Comparison of ENCODE assay signal across 8 cellular contexts in genomic region chr11:843086-843704, GRCh38. TPM values are rescaled to one million over a fixed set of nuclear protein-coding genes. Genes with fewer than 3 reads are reported as not detected.
DNase-seq lines count a peak whose midpoint lies in the region; ATAC-seq and TF ChIP-seq lines count a peak whose summit lies in the region.

No MANE protein-coding gene starts in this region.

- peak overlapping the region; percentile 8 for H3K27ac ChIP-seq in caudate nucleus (ENCODE audit: low read depth, low read length)

- H3K9me3 Mint-ChIP-seq in naive B cell, result no peaks in the 10 kb centered on the region

- H3K4me1 Mint-ChIP-seq in naive B cell, result peaks cover 21 to 30% (median 26%) of the 10 kb centered on the region in 3 donors

- peak; percentile 13 for TF ChIP-seq CTCF in GM12873 (IDR thresholded peaks at IDR 0.05; ENCODE audit: insufficient read depth, low read depth, low read length, missing control alignments)

- DNase-seq in caudate nucleus (lab: John Stamatoyannopoulos, UW), result no peak
- no peak for DNase-seq in naive B cell
- no peak for DNase-seq in stimulated activated CD4-positive, alpha-beta T cell treated with anti-CD3 and anti-CD28 coated beads, Interleukin-2, amount 100 ng/mL, for 48 hours
- DNase-seq in 8988T, result no peak
- DNase-seq in inferior parietal cortex (ENCODE audit: extremely low spot score), result no peak

- peaks cover 0 to 27% (median 6%) of the 10 kb centered on the region in 3 donors for H3K27me3 Mint-ChIP-seq in naive B cell

- no peaks in the 10 kb centered on the region for H3K36me3 Mint-ChIP-seq in naive B cell

- peak overlapping the region in 2 of 6 donors; percentile 73 to 86 for H3K27ac Mint-ChIP-seq in naive B cell

- peak; percentile 4 for ATAC-seq in HG03432 (IDR thresholded peaks at IDR 0.05; ENCODE audit: unreplicated experiment)
- peak in 1 of 2 donors; percentile 4 for ATAC-seq in naive B cell (ENCODE audit: low read depth in 2 of 2)
- ATAC-seq in HG03378 (IDR thresholded peaks at IDR 0.05; ENCODE audit: unreplicated experiment), result no peak

- peak overlapping the region; percentile 68 to 92 (median 84) for H3K4me3 Mint-ChIP-seq in naive B cell

RNA-seq across cellular contexts. Expression of gene TSPAN4, which starts 0.5 kb away (rescaled TPM):
- polyA plus RNA-seq in naive B cell (ENCODE audit: low read depth in 6 of 6), result 1 to 10 TPM in 5 of 6 donors, not detected in 1; 1.5 to 3.4 (median 2.8) TPM

RNA-seq across cellular contexts. Expression of gene POLR2L, which starts 0.9 kb away (rescaled TPM):
- polyA plus RNA-seq in naive B cell (ENCODE audit: low read depth in 6 of 6), result 10 to 100 TPM; 41.3 to 68.4 (median 55.9) TPM

RNA-seq across cellular contexts. Expression of gene CD151, which starts 10.4 kb away (rescaled TPM):
- 1 to 10 TPM; 1.2 to 5.8 (median 3.2) TPM for polyA plus RNA-seq in naive B cell (ENCODE audit: low read depth in 6 of 6)

RNA-seq across cellular contexts. Expression of gene CRACR2B, which starts 15.5 kb away (rescaled TPM):
- under 1 TPM in 3 of 6 donors, not detected in 3; 0.41 to 1.00 (median 0.55) TPM for polyA plus RNA-seq in naive B cell (ENCODE audit: low read depth in 6 of 6)

RNA-seq across cellular contexts. Expression of gene PNPLA2, which starts 24.5 kb away (rescaled TPM):
- polyA plus RNA-seq in naive B cell (ENCODE audit: low read depth in 6 of 6), result 10 to 100 TPM; 13.0 to 49.9 (median 26.9) TPM
